In the genomic region with DNA sequence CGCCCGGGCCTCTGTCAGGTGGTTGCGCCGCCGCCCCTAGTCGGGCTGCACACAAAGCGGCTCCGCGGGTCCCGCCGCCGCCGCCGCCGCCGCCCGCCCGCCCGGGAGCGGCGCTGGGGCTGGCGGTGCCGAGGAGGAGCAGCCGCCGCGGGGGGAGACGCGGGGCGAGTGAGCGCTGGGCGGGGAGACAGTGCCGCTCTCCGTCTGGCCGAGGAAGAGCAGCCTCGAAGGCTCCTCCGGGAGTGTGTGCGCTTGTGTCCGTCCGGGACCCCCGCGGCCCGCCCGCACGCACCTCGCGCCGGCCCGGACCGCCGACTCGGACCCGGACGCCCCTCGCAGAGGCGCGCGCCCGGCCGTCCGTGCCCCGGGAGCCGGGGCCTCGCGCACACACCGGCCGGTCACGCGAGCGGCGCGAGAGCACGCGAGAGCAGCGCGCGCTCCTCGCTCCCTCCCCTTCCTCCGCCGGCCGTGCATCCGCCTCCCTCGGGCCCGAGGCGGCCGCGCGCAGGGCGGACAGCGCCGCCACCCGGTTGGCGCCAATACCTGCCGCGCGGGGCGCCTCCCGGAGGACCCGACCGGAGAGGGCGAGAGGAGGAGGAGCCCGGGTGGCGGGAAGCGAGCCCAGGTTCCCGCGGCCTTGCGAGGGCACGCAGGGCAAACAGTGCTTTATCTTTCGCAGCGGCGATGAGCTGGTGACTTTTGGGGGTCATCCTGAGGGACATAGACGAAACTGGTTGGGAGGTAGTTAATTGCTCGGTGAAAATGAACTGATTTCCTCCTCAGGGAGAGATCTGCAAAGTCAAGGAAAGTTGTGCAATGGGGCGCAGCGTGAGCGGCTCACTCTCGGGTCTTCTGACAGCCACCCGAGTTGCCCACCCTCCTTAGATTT, we compare ENCODE assay signal across 8 cellular contexts. TPM values are rescaled to one million over a fixed set of nuclear protein-coding genes. Genes with fewer than 3 reads are reported as not detected.
A peak's percentile ranks its signal among the peaks of the same experiment; 100 is the strongest.
DNase-seq lines count a peak whose midpoint lies in the region; ATAC-seq, FAIRE-seq and TF ChIP-seq lines count a peak whose summit lies in the region.

TSS of gene PDS5A (minus strand) at position 423 of the 889 bp plus-strand sequence. CDS start 1,334 bp downstream, outside the sequence.

- H3K36me3 ChIP-seq in keratinocyte (ENCODE audit: control insufficient read depth in 2 of 2, extremely low read depth in 1 of 2, insufficient read depth in 2 of 2, low read length in 2 of 2): peaks cover 5 to 9% of the 10 kb centered on the region in 2 experiments

- H3K4me2 ChIP-seq in keratinocyte (ENCODE audit: control insufficient read depth, extremely low read depth, insufficient read depth, low read depth, low read length): peak within 1 kb of the TSS; percentile 78

- no peaks in the 10 kb centered on the region for H3K27me3 Mint-ChIP-seq in central memory CD8-positive, alpha-beta T cell

- H3K4me3 Mint-ChIP-seq in central memory CD8-positive, alpha-beta T cell: peak within 1 kb of the TSS; percentile 81

- no peaks in the 10 kb centered on the region for H3K9me3 ChIP-seq in keratinocyte (ENCODE audit: control insufficient read depth, low read depth, low read length)

- H3K27me3 ChIP-seq in keratinocyte (ENCODE audit: control insufficient read depth, extremely low read depth, insufficient read depth, low read length): no peaks in the 10 kb centered on the region

- no peak for FAIRE-seq in keratinocyte (lab: Jason Lieb, UNC)

- peak; percentile 63 for TF ChIP-seq CTCF in AG09309 (IDR thresholded peaks at IDR 0.05; ENCODE audit: control insufficient read depth, insufficient read depth, low read depth, low read length, missing control alignments)
- TF ChIP-seq CTCF in keratinocyte (optimal IDR thresholded peaks at IDR 0.05 in 1 of 3, IDR thresholded peaks at IDR 0.05 in 1 of 3, conservative IDR thresholded peaks at IDR 0.05 in 1 of 3; ENCODE audit: extremely low read depth in 1 of 3, insufficient read depth in 2 of 3, low read length in 3 of 3): peak; percentile 71 to 92 (median 73)

- peak within 1 kb of the TSS; percentile 85 for H3K27ac ChIP-seq in keratinocyte (ENCODE audit: control insufficient read depth, insufficient read depth, low read length)

- peak within 1 kb of the TSS; percentile 99 for H2AFZ ChIP-seq in keratinocyte (ENCODE audit: control insufficient read depth, low read length)

- no peaks in the 10 kb centered on the region for H3K9me3 Mint-ChIP-seq in central memory CD8-positive, alpha-beta T cell

- H3K4me1 Mint-ChIP-seq in central memory CD8-positive, alpha-beta T cell: peaks cover 28% of the 10 kb centered on the region

- DNase-seq in AG09309 (ENCODE audit: low read depth) (peak; percentile 45), NCI-H345 (lab: John Stamatoyannopoulos, UW) (peak; percentile 89), keratinocyte (ENCODE audit: low read depth, low spot score) (no peak)
- DNase-seq in activated CD4-positive, CD25-positive, alpha-beta regulatory T cell treated with anti-CD3 and anti-CD28 coated beads, Interleukin-2, amount 50 U/mL, for 16 hours (ENCODE audit: low read depth, low spot score): peak; percentile 78
- DNase-seq in central memory CD8-positive, alpha-beta T cell (ENCODE audit: low spot score in 2 of 2): peak; percentile 76 to 81
- peak; percentile 83 to 86 for DNase-seq in stimulated activated CD4-positive, alpha-beta T cell treated with anti-CD3 and anti-CD28 coated beads, Interleukin-15, amount 100 ng/mL, for 1 hour (ENCODE audit: low read depth in 1 of 2, low spot score in 1 of 2)

- peaks cover 44% of the 10 kb centered on the region for H3K79me2 ChIP-seq in keratinocyte (ENCODE audit: control insufficient read depth, insufficient read depth, low read length)

- peak within 1 kb of the TSS; percentile 92 for H3K27ac Mint-ChIP-seq in central memory CD8-positive, alpha-beta T cell (ENCODE audit: low read depth)

- H3K9ac ChIP-seq in keratinocyte (ENCODE audit: control insufficient read depth, extremely low read depth, insufficient read depth, low read length): peak within 1 kb of the TSS; percentile 93

- peaks cover 8% of the 10 kb centered on the region for H4K20me1 ChIP-seq in keratinocyte (ENCODE audit: control insufficient read depth, extremely low read depth, insufficient read depth, low read length)

- peaks cover 16% of the 10 kb centered on the region for H3K4me1 ChIP-seq in keratinocyte (ENCODE audit: control insufficient read depth, extremely low read depth, insufficient read depth, low read length)

- dilution Hi-C loops in keratinocyte (cut with MboI; ENCODE audit: extremely low pct_ligation_motif_present, low sequenced_read_pairs): no loop called here

- ATAC-seq in GM19023 (IDR thresholded peaks at IDR 0.05; ENCODE audit: unreplicated experiment) (peak; percentile 74), HG03280 (IDR thresholded peaks at IDR 0.05; ENCODE audit: unreplicated experiment) (peak; percentile 80)
- ATAC-seq in central memory CD8-positive, alpha-beta T cell (replicated peaks; ENCODE audit: extremely low read depth, poor library complexity, severe bottlenecking): peak; percentile 85

- H3K36me3 Mint-ChIP-seq in central memory CD8-positive, alpha-beta T cell (ENCODE audit: insufficient read depth): peaks cover 25% of the 10 kb centered on the region

- H3K4me3 ChIP-seq in AG09309 (ENCODE audit: control insufficient read depth, low read depth, low read length) (peak within 1 kb of the TSS; percentile 96), keratinocyte (ENCODE audit: control insufficient read depth in 2 of 3, extremely low read depth in 1 of 3, insufficient read depth in 2 of 3, low read depth in 1 of 3, low read length in 3 of 3) (peak within 1 kb of the TSS; percentile 77 to 91 (median 90))

- no peaks in the 10 kb centered on the region for H3K9me1 ChIP-seq in keratinocyte (ENCODE audit: control insufficient read depth, extremely low read depth, insufficient read depth, low read length)

RNA-seq across cellular contexts. Expression of gene PDS5A, which starts in this region (rescaled TPM):
- 38.5 to 56.0 TPM (median 40.4 TPM) in 3 replicates for polyA plus RNA-seq in keratinocyte
- polyA plus RNA-seq in keratinocyte (2011; ENCODE audit: low read depth): 51.3 TPM
- polyA plus RNA-seq in keratinocyte (2011; cell fraction: cytosol; rRNA removed): 29.3 and 56.9 TPM in 2 replicates
- 37.8 and 45.1 TPM in 2 replicates for polyA plus RNA-seq in keratinocyte (2011; cell fraction: nucleus; rRNA removed)
- 28.4 and 37.0 TPM in 2 replicates for polyA plus RNA-seq in keratinocyte (2012; ENCODE audit: low replicate concordance)
- polyA minus RNA-seq in keratinocyte: 62.2 to 131 TPM (median 69.0 TPM) in 3 replicates
- 109 TPM for polyA minus RNA-seq in keratinocyte (2011; cell fraction: cytosol; rRNA and poly(A)+ RNA removed)
- 92.6 and 151 TPM in 2 replicates for polyA minus RNA-seq in keratinocyte (2011; cell fraction: nucleus; rRNA and poly(A)+ RNA removed)
